Comparison of ENCODE assay signal across 18 cellular contexts in the genomic region with DNA sequence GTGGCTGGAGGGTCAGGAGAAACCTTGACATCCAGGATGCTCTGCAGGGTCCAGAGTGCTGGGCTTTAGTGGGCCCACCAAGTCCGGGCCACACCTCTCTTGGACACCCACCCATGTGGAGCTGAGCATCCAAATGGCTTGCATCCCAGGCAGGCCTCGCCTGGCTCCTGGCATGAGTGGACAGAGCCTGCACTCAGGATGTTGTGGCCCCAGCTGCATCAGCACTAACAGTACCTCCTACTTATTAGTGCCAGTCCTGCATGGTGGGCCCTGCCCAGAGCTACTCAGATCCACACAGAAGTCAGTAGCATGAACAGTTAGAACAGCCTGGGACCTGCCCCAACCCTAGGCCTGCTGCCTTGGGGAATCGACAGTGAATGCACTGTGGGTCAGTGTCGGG. TPM values are rescaled to one million over a fixed set of nuclear protein-coding genes. Genes with fewer than 3 reads are reported as not detected.
DNase-seq lines count a peak whose midpoint lies in the region; ATAC-seq and TF ChIP-seq lines count a peak whose summit lies in the region.
"Had no signal": no experiment of that assay in that cellular context is flagged by ENCODE, and none has a peak within 500 bp of the region (broad histone marks: within the 10 kb centered on the region; RNA-seq: fewer than 3 reads in every experiment).

No MANE protein-coding gene starts in this region.

- TF ChIP-seq POLR2A in suprapubic skin (IDR thresholded peaks at IDR 0.05), result no peak

- H3K36me3 ChIP-seq in suprapubic skin, result no peaks in the 10 kb centered on the region
- H3K36me3 ChIP-seq: gastroesophageal sphincter, ovary, thyroid gland had no signal

- DNase-seq in HK-2 (ENCODE audit: unreplicated experiment), result peak; percentile 45
- no peak for DNase-seq in RWPE1 (ENCODE audit: low spot score)
- DNase-seq in epithelial cell of prostate (ENCODE audit: low read depth, low spot score), result no peak
- no peak for DNase-seq in suprapubic skin (ENCODE audit: low spot score in 2 of 2)
- DNase-seq in HT-29 (ENCODE audit: low spot score), result no peak
- no peak for DNase-seq in NCI-H2196 treated with DMSO at 0.1 percent for 48 hours (lab: John Stamatoyannopoulos, UW; ENCODE audit: unreplicated experiment)
- DNase-seq: activated CD8-positive, alpha-beta memory T cell treated with anti-CD3 and anti-CD28 coated beads, Interleukin-2, amount 50 U/mL, for 48 hours; activated gamma-delta T cell; COR-L47; effector CD4-positive, alpha-beta T cell; NCI-H1436; NCI-H524; stimulated activated naive B cell treated with anti-CD40 and anti-IgM and Interleukin-4, amounts not matched to agents 10 μg/mL and 1 μg/mL and 100 μg/mL, for 72 hours had no signal

- peaks cover 4% of the 10 kb centered on the region for H3K4me1 ChIP-seq in suprapubic skin
- H3K4me1 ChIP-seq: gastroesophageal sphincter, thyroid gland had no signal

- no peaks in the 10 kb centered on the region for H3K9me3 ChIP-seq in suprapubic skin
- H3K9me3 ChIP-seq: gastroesophageal sphincter, ovary, thyroid gland had no signal

- TF ChIP-seq EP300 in suprapubic skin (IDR thresholded peaks at IDR 0.05), result no peak

- CTCF ChIA-PET in RWPE1 (lab: Yijun Ruan, JAX), result interaction anchor here (0.7 to 1.0 kb wide), 2 partner anchors 11 to 365 kb away, joined by 3 read pairs; no protein-coding TSS in a partner anchor

- TF ChIP-seq CTCF in RWPE1 (conservative IDR thresholded peaks at IDR 0.05; ENCODE audit: low read depth) (no peak), suprapubic skin (IDR thresholded peaks at IDR 0.05) (no peak)

- H3K27me3 ChIP-seq in suprapubic skin, result no peaks in the 10 kb centered on the region
- H3K27me3 ChIP-seq: gastroesophageal sphincter, ovary, thyroid gland had no signal

- POLR2A ChIA-PET in RWPE1 (lab: Yijun Ruan, JAX; ENCODE audit: low non-redundant PET), result no interaction called here

- H3K4me3 ChIP-seq in suprapubic skin, result no peak overlapping the region
- H3K4me3 ChIP-seq: gastroesophageal sphincter, ovary, thyroid gland had no signal

- ATAC-seq in HG03159 (IDR thresholded peaks at IDR 0.05; ENCODE audit: unreplicated experiment), result no peak
- ATAC-seq: esophagus mucosa; gastroesophageal sphincter; stimulated activated naive B cell treated with anti-CD40 and anti-IgM and Interleukin-4, amounts not matched to agents 10 μg/mL and 1 μg/mL and 100 μg/mL, for 72 hours had no signal

- peak overlapping the region; percentile 31; the same call in 1 of the 2 replicates for H3K27ac ChIP-seq in RWPE1
- peak overlapping the region; percentile 51 for H3K27ac ChIP-seq in epithelial cell of prostate
- peak overlapping the region; percentile 13 for H3K27ac ChIP-seq in suprapubic skin
- H3K27ac ChIP-seq: gastroesophageal sphincter, ovary, thyroid gland had no signal

- WGBS in suprapubic skin, result 80% methylated on average over 2 of the region's 4 CpGs

RNA-seq across cellular contexts. Expression of gene MRPS22, which starts 42.2 kb away (rescaled TPM):
- total RNA-seq in suprapubic skin, result 10 to 100 TPM; 44.0 to 51.0 (median 46.8) TPM
- total RNA-seq in HT-29 (2014; rRNA removed; shearing (Covaris generic)), result 46.0 and 54.4 TPM in 2 replicates
